ENCODE assay signal across 19 cellular contexts in the genomic region with DNA sequence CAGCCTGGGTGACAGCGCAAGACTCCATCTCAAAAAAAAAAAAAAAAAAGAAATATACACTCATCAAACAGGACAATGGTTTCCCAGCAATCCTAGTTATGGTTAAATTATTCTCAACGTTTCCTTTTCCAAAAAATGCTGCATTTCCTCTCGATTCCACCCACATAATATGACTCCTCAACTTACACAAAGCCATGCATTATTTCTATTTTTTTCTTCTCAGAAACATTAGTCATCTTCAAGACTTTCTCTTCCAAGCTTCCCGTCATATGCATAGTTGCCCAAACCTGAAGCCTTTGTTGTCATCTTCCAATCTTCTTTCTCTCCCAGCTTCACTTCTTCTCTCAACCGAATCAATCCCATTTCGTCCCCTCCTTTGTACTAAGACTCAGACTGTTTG.
DNase-seq lines count a peak whose midpoint lies in the region; ATAC-seq, FAIRE-seq and TF ChIP-seq lines count a peak whose summit lies in the region.
"Had no signal": no experiment of that assay in that cellular context is flagged by ENCODE, and none has a peak within 500 bp of the region (broad histone marks: within the 10 kb centered on the region; RNA-seq: fewer than 3 reads in every experiment).

No MANE protein-coding gene starts in this region.

- H3K9me2 ChIP-seq in GM23338 (ENCODE audit: insufficient read depth) = peaks cover 4% of the 10 kb centered on the region; the same call in 1 of the 2 replicates

- no peaks in the 10 kb centered on the region for H3K79me2 ChIP-seq in GM23338 (replicated peaks; ENCODE audit: insufficient read depth)
- no peaks in the 10 kb centered on the region for H3K79me2 ChIP-seq in keratinocyte (ENCODE audit: control insufficient read depth, insufficient read depth, low read length)

- no peaks in the 10 kb centered on the region for H3K9me1 ChIP-seq in keratinocyte (ENCODE audit: control insufficient read depth, extremely low read depth, insufficient read depth, low read length)

- no peak overlapping the region for H3K4me3 Mint-ChIP-seq in GM23338
- H3K4me3 Mint-ChIP-seq: CD8-positive, alpha-beta memory T cell had no signal

- H3K27ac ChIP-seq in GM23338 (ENCODE audit: low read depth) (no peak overlapping the region), keratinocyte (ENCODE audit: control insufficient read depth, insufficient read depth, low read length) (no peak overlapping the region), neuronal stem cell (replicated peaks; ENCODE audit: low read length) (no peak overlapping the region)

- no peak for TF ChIP-seq CTCF in GM23338 (conservative IDR thresholded peaks at IDR 0.05; ENCODE audit: low read depth in 2 of 2)
- no peak for TF ChIP-seq CTCF in epithelial cell of esophagus (IDR thresholded peaks at IDR 0.05; ENCODE audit: insufficient read depth, low read depth, low read length, missing control alignments)
- TF ChIP-seq CTCF in keratinocyte (optimal IDR thresholded peaks at IDR 0.05 in 1 of 3, IDR thresholded peaks at IDR 0.05 in 1 of 3, conservative IDR thresholded peaks at IDR 0.05 in 1 of 3; ENCODE audit: extremely low read depth in 1 of 3, insufficient read depth in 2 of 3, low read length in 3 of 3) = no peak

- H3K23ac ChIP-seq in neuronal stem cell (ENCODE audit: low read depth, low read length, poor library complexity) = no peak overlapping the region

- H2BK12ac ChIP-seq in neuronal stem cell (ENCODE audit: low read length) = no peak overlapping the region

- no peak overlapping the region for H2BK15ac ChIP-seq in neuronal stem cell (ENCODE audit: low read length)

- H3K27me3 Mint-ChIP-seq in GM23338 (ENCODE audit: insufficient read depth, low read depth, poor library complexity) = peaks cover 8% of the 10 kb centered on the region

- H3K36me3 Mint-ChIP-seq in GM23338 (ENCODE audit: low read depth) = peaks cover 3% of the 10 kb centered on the region; the same call in 1 of the 3 replicates
- H3K36me3 Mint-ChIP-seq: CD8-positive, alpha-beta memory T cell had no signal

- 100% methylated on average over 1 of the region's 6 CpGs for WGBS in neuronal stem cell (ENCODE audit: extremely low coverage in 2 of 2, insufficient read length in 2 of 2, insufficient replicate concordance in 1 of 2), 2 donors

- no peak overlapping the region for H3K9ac ChIP-seq in keratinocyte (ENCODE audit: control insufficient read depth, extremely low read depth, insufficient read depth, low read length)
- no peak overlapping the region for H3K9ac ChIP-seq in neuronal stem cell (ENCODE audit: low read depth, low read length, poor library complexity)

- H2BK120ac ChIP-seq in neuronal stem cell (ENCODE audit: low read depth, low read length) = no peak overlapping the region

- peaks cover 26% of the 10 kb centered on the region for H3K4me1 ChIP-seq in GM23338 (ENCODE audit: insufficient read depth)
- H3K4me1 ChIP-seq in keratinocyte (ENCODE audit: control insufficient read depth, extremely low read depth, insufficient read depth, low read length) = peaks cover 18% of the 10 kb centered on the region
- peaks cover 5 to 12% of the 10 kb centered on the region in 2 donors for H3K4me1 ChIP-seq in neuronal stem cell (ENCODE audit: control insufficient read depth in 2 of 2, insufficient read depth in 1 of 2, low read depth in 1 of 2, low read length in 2 of 2)

- no peak overlapping the region for H2BK5ac ChIP-seq in neuronal stem cell (ENCODE audit: low read length)

- no peak overlapping the region for H2AK5ac ChIP-seq in neuronal stem cell (ENCODE audit: low read depth, low read length)

- no peak overlapping the region for H4K91ac ChIP-seq in neuronal stem cell (ENCODE audit: low read depth, low read length, poor library complexity)

- H3K27me3 ChIP-seq in GM23338 (ENCODE audit: insufficient read depth) = no peaks in the 10 kb centered on the region
- no peaks in the 10 kb centered on the region for H3K27me3 ChIP-seq in keratinocyte (ENCODE audit: control insufficient read depth, extremely low read depth, insufficient read depth, low read length)
- H3K27me3 ChIP-seq in neuronal stem cell (ENCODE audit: control insufficient read depth in 3 of 3, insufficient read depth in 3 of 3, low read depth in 1 of 3, low read length in 3 of 3) = no peaks in the 10 kb centered on the region

- no peak overlapping the region for H3K4me2 ChIP-seq in GM23338
- peak overlapping the region; percentile 27 for H3K4me2 ChIP-seq in keratinocyte (ENCODE audit: control insufficient read depth, extremely low read depth, insufficient read depth, low read depth, low read length)
- H3K4me2 ChIP-seq in neuronal stem cell (ENCODE audit: insufficient read depth, low read length, poor library complexity, severe bottlenecking) = no peak overlapping the region

- H3K4me3 ChIP-seq in GM23338 (no peak overlapping the region), epithelial cell of esophagus (ENCODE audit: low read length) (no peak overlapping the region), keratinocyte (ENCODE audit: control insufficient read depth in 2 of 3, extremely low read depth in 1 of 3, insufficient read depth in 2 of 3, low read depth in 1 of 3, low read length in 3 of 3) (no peak overlapping the region), neuronal stem cell (ENCODE audit: low read length in 2 of 2) (no peak overlapping the region)
- H3K4me3 ChIP-seq: HAP-1 had no signal

- ATAC-seq in GM23338 = no peak
- ATAC-seq: Panc1 had no signal

- no peaks in the 10 kb centered on the region for H3K79me1 ChIP-seq in neuronal stem cell (ENCODE audit: low read depth, low read length)

- H3K4me1 Mint-ChIP-seq in GM23338 = peaks cover 31% of the 10 kb centered on the region

- dilution Hi-C loops in keratinocyte (cut with MboI; ENCODE audit: extremely low pct_ligation_motif_present, low sequenced_read_pairs) = no loop called here

- H3K9me3 ChIP-seq in keratinocyte (ENCODE audit: control insufficient read depth, low read depth, low read length) = no peaks in the 10 kb centered on the region
- no peaks in the 10 kb centered on the region for H3K9me3 ChIP-seq in neuronal stem cell (replicated peaks in 1 of 2; ENCODE audit: control insufficient read depth in 2 of 2, insufficient read depth in 1 of 2, low read depth in 1 of 2, low read length in 2 of 2)
- H3K9me3 ChIP-seq: HAP-1 had no signal

- H3K36me3 ChIP-seq in GM23338 (ENCODE audit: insufficient read depth) (no peaks in the 10 kb centered on the region; the same call in 1 of the 2 replicates), keratinocyte (ENCODE audit: control insufficient read depth in 2 of 2, extremely low read depth in 1 of 2, insufficient read depth in 2 of 2, low read length in 2 of 2) (no peaks in the 10 kb centered on the region), neuronal stem cell (replicated peaks in 1 of 2; ENCODE audit: control insufficient read depth in 2 of 2, insufficient read depth in 2 of 2, low read length in 2 of 2) (no peaks in the 10 kb centered on the region)
- H3K36me3 ChIP-seq: HAP-1 had no signal

- H3K14ac ChIP-seq in neuronal stem cell (ENCODE audit: low read length) = no peak overlapping the region

- H3K27ac Mint-ChIP-seq in GM23338 = no peak overlapping the region
- H3K27ac Mint-ChIP-seq: CD8-positive, alpha-beta memory T cell had no signal

- in situ Hi-C loops in SK-MEL-5 (cut with HindIII; ENCODE audit: low pct_unique_long_range_greater_than_20kb, low sequenced_read_pairs) = no loop called here

- H3K18ac ChIP-seq in neuronal stem cell (ENCODE audit: low read length) = no peak overlapping the region

- no peak overlapping the region for H4K8ac ChIP-seq in neuronal stem cell (ENCODE audit: low read depth, low read length)

- no peak overlapping the region for H3K4ac ChIP-seq in neuronal stem cell (ENCODE audit: low read length)

- H4K20me1 ChIP-seq in GM23338 (replicated peaks; ENCODE audit: insufficient read depth) = no peaks in the 10 kb centered on the region
- H4K20me1 ChIP-seq in keratinocyte (ENCODE audit: control insufficient read depth, extremely low read depth, insufficient read depth, low read length) = no peaks in the 10 kb centered on the region

- no peak for FAIRE-seq in keratinocyte (lab: Jason Lieb, UNC)
- FAIRE-seq: HTR-8/SVneo had no signal

- no peak for DNase-seq in GM23338 (ENCODE audit: low spot score)
- peak; percentile 80 for DNase-seq in SK-MEL-5 (ENCODE audit: low read depth, low spot score)
- peak; percentile 72 for DNase-seq in epithelial cell of esophagus (ENCODE audit: low read depth)
- no peak for DNase-seq in keratinocyte (ENCODE audit: low read depth, low spot score)
- no peak for DNase-seq in cerebellar cortex (ENCODE audit: low spot score)
- DNase-seq in activated CD4-positive, CD25-positive, alpha-beta regulatory T cell (lab: John Stamatoyannopoulos, UW) = no peak
- DNase-seq in neuronal stem cell (ENCODE audit: low spot score) = no peak
- no peak for DNase-seq in NCI-H1694 (lab: John Stamatoyannopoulos, UW)
- DNase-seq: CD8-positive, alpha-beta memory T cell; KBM-7; NCI-H1105 treated with DMSO at 0.1 percent for 48 hours; NCI-H187 treated with DMSO at 0.1 percent for 48 hours; NCI-H2171 treated with DMSO at 0.1 percent for 48 hours; NCI-H510A; NCI-H82; SHP77 treated with DMSO at 0.1 percent for 48 hours had no signal

- H2AFZ ChIP-seq in GM23338 (peak overlapping the region; percentile 58; the same call in 1 of the 2 replicates), keratinocyte (ENCODE audit: control insufficient read depth, low read length) (peak overlapping the region; percentile 81), neuronal stem cell (ENCODE audit: low read length) (no peak overlapping the region)

- no peaks in the 10 kb centered on the region for H3K9me3 Mint-ChIP-seq in GM23338
- H3K9me3 Mint-ChIP-seq: CD8-positive, alpha-beta memory T cell had no signal

- H3F3A ChIP-seq in GM23338 (replicated peaks; ENCODE audit: low read depth) = no peaks in the 10 kb centered on the region

TF ChIP-seq in GM23338, 12 proteins besides CTCF, POLR2A, EP300 and RAD21:
- no peak for TF ChIP-seq STAT1 (IDR thresholded peaks at IDR 0.05; ENCODE audit: unreplicated experiment)

Comparison
In these comparisons a context has a peak if more than half of its experiments do, and no peak if none do; other contexts are left out.
1. DNase-seq: peak in SK-MEL-5 (single experiment) and epithelial cell of esophagus (single experiment); none in GM23338 (single experiment), keratinocyte (single experiment), cerebellar cortex (single experiment), activated CD4-positive, CD25-positive, alpha-beta regulatory T cell (0 of 4), neuronal stem cell (single experiment) and NCI-H1694 (single experiment).